1 cellular context compared by ENCODE assay signal in the genomic region with DNA sequence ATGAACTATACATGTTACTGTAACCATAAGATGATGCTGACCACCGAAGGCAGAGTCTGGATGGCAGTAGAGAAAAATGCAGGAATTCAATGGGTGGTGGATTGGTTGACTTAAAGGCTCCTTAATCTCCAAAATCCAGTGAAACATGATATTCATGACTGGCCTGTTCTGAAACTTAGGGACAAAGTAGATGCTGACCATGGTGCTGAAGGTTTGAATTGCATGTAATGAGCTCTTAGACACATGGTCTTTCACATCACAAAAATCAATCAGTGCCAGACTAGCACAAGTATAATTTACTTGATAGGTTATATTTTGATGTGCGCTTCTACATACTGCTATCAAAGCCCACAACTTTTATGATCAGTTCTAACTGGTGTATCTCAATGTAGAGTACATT.
TF ChIP-seq lines count a peak whose summit lies in the region.

No MANE protein-coding gene starts in this region.

TF ChIP-seq in HCT116, 20 proteins besides CTCF, POLR2A, EP300 and RAD21:
- TF ChIP-seq, protein P1, sequence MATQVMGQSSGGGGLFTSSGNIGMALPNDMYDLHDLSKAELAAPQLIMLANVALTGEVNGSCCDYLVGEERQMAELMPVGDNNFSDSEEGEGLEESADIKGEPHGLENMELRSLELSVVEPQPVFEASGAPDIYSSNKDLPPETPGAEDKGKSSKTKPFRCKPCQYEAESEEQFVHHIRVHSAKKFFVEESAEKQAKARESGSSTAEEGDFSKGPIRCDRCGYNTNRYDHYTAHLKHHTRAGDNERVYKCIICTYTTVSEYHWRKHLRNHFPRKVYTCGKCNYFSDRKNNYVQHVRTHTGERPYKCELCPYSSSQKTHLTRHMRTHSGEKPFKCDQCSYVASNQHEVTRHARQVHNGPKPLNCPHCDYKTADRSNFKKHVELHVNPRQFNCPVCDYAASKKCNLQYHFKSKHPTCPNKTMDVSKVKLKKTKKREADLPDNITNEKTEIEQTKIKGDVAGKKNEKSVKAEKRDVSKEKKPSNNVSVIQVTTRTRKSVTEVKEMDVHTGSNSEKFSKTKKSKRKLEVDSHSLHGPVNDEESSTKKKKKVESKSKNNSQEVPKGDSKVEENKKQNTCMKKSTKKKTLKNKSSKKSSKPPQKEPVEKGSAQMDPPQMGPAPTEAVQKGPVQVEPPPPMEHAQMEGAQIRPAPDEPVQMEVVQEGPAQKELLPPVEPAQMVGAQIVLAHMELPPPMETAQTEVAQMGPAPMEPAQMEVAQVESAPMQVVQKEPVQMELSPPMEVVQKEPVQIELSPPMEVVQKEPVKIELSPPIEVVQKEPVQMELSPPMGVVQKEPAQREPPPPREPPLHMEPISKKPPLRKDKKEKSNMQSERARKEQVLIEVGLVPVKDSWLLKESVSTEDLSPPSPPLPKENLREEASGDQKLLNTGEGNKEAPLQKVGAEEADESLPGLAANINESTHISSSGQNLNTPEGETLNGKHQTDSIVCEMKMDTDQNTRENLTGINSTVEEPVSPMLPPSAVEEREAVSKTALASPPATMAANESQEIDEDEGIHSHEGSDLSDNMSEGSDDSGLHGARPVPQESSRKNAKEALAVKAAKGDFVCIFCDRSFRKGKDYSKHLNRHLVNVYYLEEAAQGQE (IDR thresholded peaks at IDR 0.05; ENCODE audit: low read depth) = peak; percentile 72
- TF ChIP-seq EZH2 (IDR thresholded peaks at IDR 0.05) = no peak
- TF ChIP-seq EZH2phosphoT487 (IDR thresholded peaks at IDR 0.05; ENCODE audit: borderline replicate concordance) = no peak
TF ChIP-seq in HCT116: peak in this region for 1.
